9 cellular contexts compared by ENCODE assay signal in the genomic region with DNA sequence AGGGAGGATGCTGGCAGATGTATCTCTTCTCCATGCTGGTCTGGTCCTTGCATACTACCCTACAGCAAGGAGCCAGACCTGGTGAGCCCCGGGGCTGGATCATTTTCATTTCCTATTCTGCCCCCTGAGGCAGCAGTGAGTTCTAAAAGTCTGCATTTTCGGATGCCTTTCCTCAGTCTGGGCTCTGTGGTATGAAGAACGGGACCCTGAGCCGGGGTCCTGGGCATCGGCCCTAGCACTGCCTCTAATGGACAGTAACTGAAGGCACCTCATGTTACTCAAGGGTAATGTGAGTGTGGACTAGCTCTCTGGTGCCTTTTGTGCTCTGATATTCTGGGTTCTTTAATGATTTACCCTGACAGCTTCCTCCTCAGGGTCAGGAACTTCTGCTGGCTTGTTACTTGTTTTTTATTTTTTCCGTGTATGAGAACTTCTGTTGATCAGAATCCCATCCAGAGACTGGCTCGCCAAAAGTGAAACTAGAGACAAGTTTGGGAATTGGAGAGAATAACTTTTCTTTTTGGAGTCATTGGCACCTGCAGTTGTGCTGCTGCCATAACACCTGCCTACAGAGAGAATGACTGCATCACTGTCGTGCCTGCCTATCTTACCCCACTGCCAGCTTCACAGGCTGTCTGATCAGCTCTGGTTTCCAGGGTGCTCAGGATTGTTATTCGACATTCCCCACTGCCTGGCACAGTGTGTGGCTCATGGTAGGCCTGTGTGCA.
DNase-seq lines count a peak whose midpoint lies in the region; ATAC-seq and TF ChIP-seq lines count a peak whose summit lies in the region.
"Had no signal": no experiment of that assay in that cellular context is flagged by ENCODE, and none has a peak within 500 bp of the region (broad histone marks: within the 10 kb centered on the region; RNA-seq: fewer than 3 reads in every experiment).

No MANE protein-coding gene starts in this region.

- no peaks in the 10 kb centered on the region for H3K36me3 Mint-ChIP-seq in endodermal cell (ENCODE audit: low read depth)

- DNase-seq in endodermal cell (no peak), psoas muscle (no peak), DMS114 treated with DMSO at 0.1 percent for 48 hours (lab: John Stamatoyannopoulos, UW; ENCODE audit: unreplicated experiment) (no peak), GM23248 (no peak), WERI-Rb-1 (no peak)

- H3K27me3 Mint-ChIP-seq in endodermal cell (ENCODE audit: insufficient read depth), result no peaks in the 10 kb centered on the region

- H3K4me3 Mint-ChIP-seq in endodermal cell, result no peak overlapping the region

- no peak overlapping the region for H3K4me2 ChIP-seq in GM23248 (ENCODE audit: unreplicated experiment)
- H3K4me2 ChIP-seq: PC-9 had no signal

- H3K4me3 ChIP-seq in endodermal cell (ENCODE audit: low read length) (no peak overlapping the region), psoas muscle (no peak overlapping the region), GM23248 (no peak overlapping the region), WERI-Rb-1 (ENCODE audit: low read depth, low read length) (no peak overlapping the region)
- H3K4me3 ChIP-seq: PC-9 had no signal

- TF ChIP-seq CTCF in endodermal cell (conservative IDR thresholded peaks at IDR 0.05), result peak; percentile 34
- TF ChIP-seq CTCF in psoas muscle (IDR thresholded peaks at IDR 0.05), result peak; percentile 4
- TF ChIP-seq CTCF in WERI-Rb-1 (IDR thresholded peaks at IDR 0.05; ENCODE audit: low read depth, low read length), result no peak

- H3K27ac ChIP-seq in endodermal cell (ENCODE audit: low read depth, low read length) (no peak overlapping the region), psoas muscle (peak overlapping the region; percentile 34), GM23248 (no peak overlapping the region), WERI-Rb-1 (no peak overlapping the region)
- H3K27ac ChIP-seq: PC-9 had no signal

- WGBS in endodermal cell (ENCODE audit: insufficient coverage in 1 of 2, insufficient read length in 1 of 2), 2 experiments, result 87 to 89% methylated on average over 4 to 9 of the region's 9 CpGs
- 13 to 23% (median 14%) methylated on average over 9 of the region's 9 CpGs for WGBS in psoas muscle, 3 donors
- WGBS in GM23248 (ENCODE audit: low coverage in 1 of 2, low lambda C conversion rate in 2 of 2, missing lambda C conversion rate in 2 of 2), 2 experiments, result 59 to 61% methylated on average over 9 of the region's 9 CpGs

- H3K27ac Mint-ChIP-seq in endodermal cell, result no peak overlapping the region

- H3K9ac ChIP-seq in endodermal cell (ENCODE audit: extremely low read depth, low read length, poor library complexity, severe bottlenecking) (no peak overlapping the region), GM23248 (no peak overlapping the region)

- H3F3A ChIP-seq in GM23248 (ENCODE audit: insufficient read depth), result no peaks in the 10 kb centered on the region

- peaks cover 24% of the 10 kb centered on the region for H3K4me1 ChIP-seq in endodermal cell (ENCODE audit: control insufficient read depth, insufficient read depth, low read length)
- H3K4me1 ChIP-seq in psoas muscle, result peaks cover 72% of the 10 kb centered on the region
- H3K4me1 ChIP-seq in GM23248 (ENCODE audit: insufficient read depth), result no peaks in the 10 kb centered on the region

- peaks cover 44% of the 10 kb centered on the region for H3K4me1 Mint-ChIP-seq in endodermal cell

- peaks cover 99% of the 10 kb centered on the region for H3K79me2 ChIP-seq in GM23248 (ENCODE audit: insufficient read depth)

- intact Hi-C loops in psoas muscle (cut with DNase I), result loop anchor here in 1 of 2 donors (5.0 kb wide), 1 partner anchor 46 kb away; no protein-coding TSS in a partner anchor

- no peaks in the 10 kb centered on the region; the same call in 1 of the 2 replicates for H4K20me1 ChIP-seq in GM23248 (ENCODE audit: insufficient read depth)

- H3K36me3 ChIP-seq in endodermal cell (ENCODE audit: control insufficient read depth, insufficient read depth, low read length), result no peaks in the 10 kb centered on the region
- H3K36me3 ChIP-seq in psoas muscle (ENCODE audit: insufficient read depth in 1 of 2, low read depth in 1 of 2), result no peaks in the 10 kb centered on the region
- no peaks in the 10 kb centered on the region for H3K36me3 ChIP-seq in GM23248 (ENCODE audit: low read depth)
- H3K36me3 ChIP-seq in WERI-Rb-1, result peaks cover 29% of the 10 kb centered on the region

- no peaks in the 10 kb centered on the region for H3K9me3 Mint-ChIP-seq in endodermal cell

- H3K27me3 ChIP-seq in endodermal cell (ENCODE audit: control insufficient read depth, insufficient read depth, low read length, poor library complexity, severe bottlenecking), result no peaks in the 10 kb centered on the region
- H3K27me3 ChIP-seq in psoas muscle (ENCODE audit: insufficient read depth in 3 of 3, low read length in 2 of 3), result no peaks in the 10 kb centered on the region
- no peaks in the 10 kb centered on the region for H3K27me3 ChIP-seq in GM23248 (replicated peaks; ENCODE audit: insufficient read depth)
- H3K27me3 ChIP-seq in WERI-Rb-1 (ENCODE audit: insufficient read depth, low read depth, severe bottlenecking), result no peaks in the 10 kb centered on the region

- ATAC-seq in GM18502 (IDR thresholded peaks at IDR 0.05; ENCODE audit: poor library complexity, unreplicated experiment) (peak; percentile 37), HG03196 (IDR thresholded peaks at IDR 0.05; ENCODE audit: unreplicated experiment) (peak; percentile 28), psoas muscle (peak; percentile 52 to 66 (median 58)), HG02610 (IDR thresholded peaks at IDR 0.05; ENCODE audit: unreplicated experiment) (no peak)

- H3K9me3 ChIP-seq in endodermal cell (ENCODE audit: control insufficient read depth, low read length), result no peaks in the 10 kb centered on the region
- no peaks in the 10 kb centered on the region for H3K9me3 ChIP-seq in psoas muscle
- no peaks in the 10 kb centered on the region for H3K9me3 ChIP-seq in GM23248 (ENCODE audit: low read depth)
- H3K9me3 ChIP-seq in WERI-Rb-1 (ENCODE audit: severe bottlenecking), result no peaks in the 10 kb centered on the region

- no peaks in the 10 kb centered on the region for H3K9me2 ChIP-seq in GM23248 (ENCODE audit: insufficient read depth)

- in situ Hi-C loops in GM23248 (cut with MboI), result no loop called here

- no peak overlapping the region for H2AFZ ChIP-seq in GM23248
- H2AFZ ChIP-seq: PC-9 had no signal
